Comparison of ENCODE assay signal across 8 cellular contexts in genomic region chr4:164977243-164978164, GRCh38.
DNase-seq lines count a peak whose midpoint lies in the region; ATAC-seq and TF ChIP-seq lines count a peak whose summit lies in the region.

Gene TRIM61, minus strand, starts transcription at chr4:164977657. Its CDS starts 7,655 bp downstream, at chr4:164970002.

- ATAC-seq in GM18868 (IDR thresholded peaks at IDR 0.05; ENCODE audit: unreplicated experiment) (peak; percentile 100), HG03045 (IDR thresholded peaks at IDR 0.05; ENCODE audit: unreplicated experiment) (peak; percentile 100)
- peak; percentile 84 for ATAC-seq in effector memory CD8-positive, alpha-beta T cell (replicated peaks)

- H3K36me3 Mint-ChIP-seq in effector memory CD8-positive, alpha-beta T cell (ENCODE audit: insufficient read depth), result peaks cover 2% of the 10 kb centered on the region
- H3K36me3 Mint-ChIP-seq in nephron progenitor cell (ENCODE audit: low read depth), result peaks cover 9% of the 10 kb centered on the region

- peaks cover 9 to 20% of the 10 kb centered on the region in 2 donors for H3K4me1 Mint-ChIP-seq in effector memory CD8-positive, alpha-beta T cell (ENCODE audit: low read depth in 2 of 2)
- H3K4me1 Mint-ChIP-seq in nephron progenitor cell, result peaks cover 28% of the 10 kb centered on the region

- peak; percentile 31 for DNase-seq in activated CD4-positive, alpha-beta T cell treated with anti-CD3 and anti-CD28 coated beads, Interleukin-2, amount 50 U/mL, for 1 hour
- DNase-seq in effector memory CD8-positive, alpha-beta T cell, result peak; percentile 23 to 34 (median 28)
- DNase-seq in nephron progenitor cell, result peak; percentile 58
- peak in 45 of 49 donors; percentile 4 to 82 (median 44) for DNase-seq in substantia nigra (lab: John Stamatoyannopoulos, UW)
- DNase-seq in NCI-H748 treated with DMSO at 0.1 percent for 48 hours (lab: John Stamatoyannopoulos, UW), result no peak
- DNase-seq in SIG-M5 (lab: John Stamatoyannopoulos, UW), result no peak

- no peaks in the 10 kb centered on the region for H3K9me3 Mint-ChIP-seq in effector memory CD8-positive, alpha-beta T cell
- H3K9me3 Mint-ChIP-seq in nephron progenitor cell, result peaks cover 8% of the 10 kb centered on the region

- no peak for TF ChIP-seq CTCF in nephron progenitor cell (IDR thresholded peaks at IDR 0.05)

- H3K4me3 Mint-ChIP-seq in effector memory CD8-positive, alpha-beta T cell, result peak within 1 kb of the TSS; percentile 77 to 87
- peak within 1 kb of the TSS; percentile 90 for H3K4me3 Mint-ChIP-seq in nephron progenitor cell

- H3K27ac Mint-ChIP-seq in effector memory CD8-positive, alpha-beta T cell, result peak within 1 kb of the TSS; percentile 75 to 92
- peak within 1 kb of the TSS; percentile 69 for H3K27ac Mint-ChIP-seq in nephron progenitor cell

- peak within 1 kb of the TSS; percentile 67 for H3K27ac ChIP-seq in substantia nigra (ENCODE audit: low read depth, low read length, poor library complexity, severe bottlenecking)

- H3K27me3 Mint-ChIP-seq in effector memory CD8-positive, alpha-beta T cell, result no peaks in the 10 kb centered on the region
- peaks cover 3% of the 10 kb centered on the region for H3K27me3 Mint-ChIP-seq in nephron progenitor cell (ENCODE audit: low read depth, poor library complexity)

Comparison
In these comparisons a context has a peak if more than half of its experiments do, and no peak if none do; other contexts are left out.
1. DNase-seq: peak in activated CD4-positive, alpha-beta T cell treated with anti-CD3 and anti-CD28 coated beads, Interleukin-2, amount 50 U/mL, for 1 hour (single experiment), effector memory CD8-positive, alpha-beta T cell (3 of 3), nephron progenitor cell (single experiment) and substantia nigra (45 of 49); none in NCI-H748 treated with DMSO at 0.1 percent for 48 hours (single experiment) and SIG-M5 (single experiment).
2. Peak in every context shown above with its lines, with median percentiles within 50 percentile points of each other: ATAC-seq.